ENCODE assay signal across 10 cellular contexts in the genomic region with DNA sequence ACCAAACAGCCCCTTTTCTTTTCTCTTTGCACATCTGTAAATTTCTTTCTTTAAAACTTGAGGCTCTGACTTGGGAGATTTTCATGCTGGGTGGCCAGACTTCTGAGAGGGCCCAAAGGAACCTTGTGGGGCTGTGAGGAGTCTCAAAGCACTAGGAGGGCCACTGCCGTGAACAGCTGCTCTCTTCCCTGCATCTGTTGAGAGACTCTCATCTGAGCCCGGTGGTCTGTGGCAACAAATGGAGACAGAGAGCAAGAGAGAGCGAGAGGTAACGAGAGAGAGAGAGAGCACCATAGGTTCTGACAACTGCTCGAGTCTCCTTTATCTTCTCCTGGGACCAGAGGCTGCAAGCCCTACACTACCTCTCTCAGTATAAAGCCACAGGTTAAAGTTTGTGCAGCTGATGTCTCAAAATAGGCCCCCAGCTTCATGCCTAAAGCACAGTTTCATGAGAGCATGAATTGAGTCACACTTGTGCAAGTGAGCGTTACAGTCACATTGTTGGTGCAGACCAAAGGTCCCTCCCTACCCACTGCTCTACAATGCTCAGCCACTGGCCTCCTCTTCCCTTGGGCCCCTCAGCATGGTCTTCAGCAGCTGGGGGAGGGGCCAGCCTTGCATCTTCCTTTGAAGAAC.
A peak's percentile ranks its signal among the peaks of the same experiment; 100 is the strongest.
DNase-seq lines count a peak whose midpoint lies in the region; ATAC-seq, FAIRE-seq and TF ChIP-seq lines count a peak whose summit lies in the region.
"Had no signal": no experiment of that assay in that cellular context is flagged by ENCODE, and none has a peak within 500 bp of the region (broad histone marks: within the 10 kb centered on the region; RNA-seq: fewer than 3 reads in every experiment).

No MANE protein-coding gene starts in this region.

- H3K27me3 Mint-ChIP-seq in glutamatergic neuron (ENCODE audit: unreplicated experiment) = peaks cover 6% of the 10 kb centered on the region
- H3K27me3 Mint-ChIP-seq: activated naive CD8-positive, alpha-beta T cell treated with anti-CD3 and anti-CD28 coated beads, Interleukin-2, amount 50 U/mL, for 24 hours had no signal

- peak overlapping the region; percentile 51 for H3K4me3 Mint-ChIP-seq in glutamatergic neuron (ENCODE audit: unreplicated experiment)
- no peak overlapping the region for H3K4me3 Mint-ChIP-seq in stimulated activated effector memory CD8-positive, alpha-beta T cell treated with anti-CD3 and anti-CD28 coated beads, Interleukin-12 subunit alpha, Interleukin-12 subunit beta, amount 100 ng/mL, for 72 hours
- H3K4me3 Mint-ChIP-seq: activated naive CD8-positive, alpha-beta T cell treated with anti-CD3 and anti-CD28 coated beads, Interleukin-2, amount 50 U/mL, for 24 hours; CD4-positive, alpha-beta T cell; natural killer cell had no signal

- peak overlapping the region; percentile 69 for H3K27ac Mint-ChIP-seq in glutamatergic neuron (ENCODE audit: unreplicated experiment)
- H3K27ac Mint-ChIP-seq in stimulated activated effector memory CD8-positive, alpha-beta T cell treated with anti-CD3 and anti-CD28 coated beads, Interleukin-12 subunit alpha, Interleukin-12 subunit beta, amount 100 ng/mL, for 72 hours = no peak overlapping the region
- H3K27ac Mint-ChIP-seq: activated naive CD8-positive, alpha-beta T cell treated with anti-CD3 and anti-CD28 coated beads, Interleukin-2, amount 50 U/mL, for 24 hours; CD4-positive, alpha-beta T cell; natural killer cell had no signal

- peak; percentile 59 for ATAC-seq in HG03095 (IDR thresholded peaks at IDR 0.05; ENCODE audit: unreplicated experiment)
- ATAC-seq in stimulated activated effector memory CD8-positive, alpha-beta T cell treated with anti-CD3 and anti-CD28 coated beads, Interleukin-12 subunit alpha, Interleukin-12 subunit beta, amount 100 ng/mL, for 72 hours = peak; percentile 3
- ATAC-seq: activated naive CD8-positive, alpha-beta T cell treated with anti-CD3 and anti-CD28 coated beads, Interleukin-2, amount 50 U/mL, for 24 hours; natural killer cell had no signal

- FAIRE-seq in D721Med (lab: Jason Lieb, UNC) (no peak), frontal cortex (lab: Jason Lieb, UNC) (no peak)

- peaks cover 7% of the 10 kb centered on the region for H3K9me3 Mint-ChIP-seq in glutamatergic neuron (ENCODE audit: unreplicated experiment)
- H3K9me3 Mint-ChIP-seq in stimulated activated effector memory CD8-positive, alpha-beta T cell treated with anti-CD3 and anti-CD28 coated beads, Interleukin-12 subunit alpha, Interleukin-12 subunit beta, amount 100 ng/mL, for 72 hours = no peaks in the 10 kb centered on the region
- H3K9me3 Mint-ChIP-seq: activated naive CD8-positive, alpha-beta T cell treated with anti-CD3 and anti-CD28 coated beads, Interleukin-2, amount 50 U/mL, for 24 hours; CD4-positive, alpha-beta T cell; natural killer cell had no signal

- no peak for TF ChIP-seq CTCF in GM20000 (IDR thresholded peaks at IDR 0.05; ENCODE audit: extremely low read depth, missing control alignments)
- no peak for TF ChIP-seq CTCF in glutamatergic neuron (IDR thresholded peaks at IDR 0.05; ENCODE audit: partially characterized antibody, unreplicated experiment)
- TF ChIP-seq CTCF in D721Med (IDR thresholded peaks at IDR 0.05; ENCODE audit: insufficient read depth, missing control alignments) = no peak

- DNase-seq in GM20000 (ENCODE audit: low spot score) = peak; percentile 10
- DNase-seq in glutamatergic neuron = peak; percentile 37
- no peak for DNase-seq in stimulated activated effector memory CD8-positive, alpha-beta T cell treated with anti-CD3 and anti-CD28 coated beads, Interleukin-12 subunit alpha, Interleukin-12 subunit beta, amount 100 ng/mL, for 72 hours (ENCODE audit: low spot score in 2 of 2)
- DNase-seq in D721Med (ENCODE audit: insufficient read length, low spot score) = no peak
- no peak for DNase-seq in NCI-H1048 (lab: John Stamatoyannopoulos, UW)
- DNase-seq in frontal cortex (ENCODE audit: low spot score in 2 of 2) = no peak
- DNase-seq: activated naive CD8-positive, alpha-beta T cell treated with anti-CD3 and anti-CD28 coated beads, Interleukin-2, amount 50 U/mL, for 24 hours; CD4-positive, alpha-beta T cell; natural killer cell had no signal

- H3K36me3 Mint-ChIP-seq in glutamatergic neuron (ENCODE audit: unreplicated experiment) = no peaks in the 10 kb centered on the region
- H3K36me3 Mint-ChIP-seq in stimulated activated effector memory CD8-positive, alpha-beta T cell treated with anti-CD3 and anti-CD28 coated beads, Interleukin-12 subunit alpha, Interleukin-12 subunit beta, amount 100 ng/mL, for 72 hours = no peaks in the 10 kb centered on the region
- H3K36me3 Mint-ChIP-seq: natural killer cell had no signal

- peaks cover 28% of the 10 kb centered on the region for H3K4me1 Mint-ChIP-seq in glutamatergic neuron (ENCODE audit: low read depth, unreplicated experiment)
- H3K4me1 Mint-ChIP-seq in stimulated activated effector memory CD8-positive, alpha-beta T cell treated with anti-CD3 and anti-CD28 coated beads, Interleukin-12 subunit alpha, Interleukin-12 subunit beta, amount 100 ng/mL, for 72 hours = peaks cover 5% of the 10 kb centered on the region
- H3K4me1 Mint-ChIP-seq: activated naive CD8-positive, alpha-beta T cell treated with anti-CD3 and anti-CD28 coated beads, Interleukin-2, amount 50 U/mL, for 24 hours had no signal

Comparison
In these comparisons a context has a peak if more than half of its experiments do, and no peak if none do; other contexts are left out.
1. DNase-seq: peak in GM20000 (single experiment) and glutamatergic neuron (single experiment); none in stimulated activated effector memory CD8-positive, alpha-beta T cell treated with anti-CD3 and anti-CD28 coated beads, Interleukin-12 subunit alpha, Interleukin-12 subunit beta, amount 100 ng/mL, for 72 hours (0 of 2), D721Med (single experiment), NCI-H1048 (single experiment) and frontal cortex (0 of 2).